Comparison of ENCODE assay signal across 9 cellular contexts in genomic region chr11:119335655-119336543, GRCh38. TPM values are rescaled to one million over a fixed set of nuclear protein-coding genes. Genes with fewer than 3 reads are reported as not detected.
A peak's percentile ranks its signal among the peaks of the same experiment; 100 is the strongest.
DNase-seq lines count a peak whose midpoint lies in the region; ATAC-seq, FAIRE-seq and TF ChIP-seq lines count a peak whose summit lies in the region.
"Had no signal": no experiment of that assay in that cellular context is flagged by ENCODE, and none has a peak within 500 bp of the region (broad histone marks: within the 10 kb centered on the region; RNA-seq: fewer than 3 reads in every experiment).

No MANE protein-coding gene starts in this region.

- H2AK5ac ChIP-seq in mesendoderm (ENCODE audit: low read length): no peak overlapping the region

- peak overlapping the region; percentile 100 for H3K56ac ChIP-seq in mesendoderm (ENCODE audit: low read length)

- CTCF ChIA-PET in K562 (lab: Yijun Ruan, JAX; ENCODE audit: low intra/inter-chr PET ratio): interaction anchor here (0.6 kb wide), 1 partner anchor 343 kb away, joined by 3 read pairs; no protein-coding TSS in a partner anchor

- H2BK5ac ChIP-seq in mesendoderm (ENCODE audit: low read length): no peak overlapping the region

- peak overlapping the region; percentile 97 for H3K27ac Mint-ChIP-seq in HFFc6

- FAIRE-seq in K562 (lab: Jason Lieb, UNC): no peak

- H2AFZ ChIP-seq in ACC112 (ENCODE audit: low read length, unreplicated experiment): no peak overlapping the region
- no peak overlapping the region for H2AFZ ChIP-seq in K562 (ENCODE audit: low read depth, low read length)

- H4K5ac ChIP-seq in mesendoderm (ENCODE audit: low read length): no peak overlapping the region

- peaks cover 4% of the 10 kb centered on the region for H3K27me3 ChIP-seq in ACC112 (ENCODE audit: insufficient read depth, low read length)
- no peaks in the 10 kb centered on the region for H3K27me3 ChIP-seq in K562 (ENCODE audit: control insufficient read depth in 2 of 2, insufficient read depth in 2 of 2, low read length in 2 of 2)
- peaks cover 6% of the 10 kb centered on the region for H3K27me3 ChIP-seq in mesendoderm (ENCODE audit: insufficient read depth, low read length, poor library complexity)

- peaks cover 57% of the 10 kb centered on the region for H3K4me1 Mint-ChIP-seq in HFFc6 (ENCODE audit: low read depth)

- H3K4me1 ChIP-seq in ACC112 (ENCODE audit: control insufficient read depth, insufficient read depth, low read length, unreplicated experiment) (peaks cover 33% of the 10 kb centered on the region), K562 (replicated peaks in 1 of 2; ENCODE audit: control insufficient read depth in 2 of 2, insufficient read depth in 2 of 2, low read length in 2 of 2) (peaks cover 23 to 58% of the 10 kb centered on the region in 2 experiments; a peak in 4 of 5 replicates), mesendoderm (ENCODE audit: control insufficient read depth, low read depth, low read length) (peaks cover 14% of the 10 kb centered on the region)

- no TSS peak for BruUV-seq in K562 (replicated peaks; lab: Mats Ljungman, UMichigan)

- no peak for TF ChIP-seq EP300 in K562 (IDR thresholded peaks at IDR 0.05; ENCODE audit: low read length)

- H3K36me3 Mint-ChIP-seq in HFFc6 (ENCODE audit: low read depth): peaks cover 21% of the 10 kb centered on the region; the same call in 1 of the 2 replicates

- H4K8ac ChIP-seq in mesendoderm (ENCODE audit: low read depth, low read length): no peak overlapping the region

- no peak for TF ChIP-seq RAD21 in K562 (CRISPR knock-in tag; conservative IDR thresholded peaks at IDR 0.05 in 1 of 2, IDR thresholded peaks at IDR 0.05 in 1 of 2)

- ATAC-seq in K562 (no peak), GM18505 (IDR thresholded peaks at IDR 0.05; ENCODE audit: unreplicated experiment) (no peak), HG03025 (IDR thresholded peaks at IDR 0.05; ENCODE audit: low FRiP score, unreplicated experiment) (no peak), GM21528 (IDR thresholded peaks at IDR 0.05; ENCODE audit: low FRiP score, unreplicated experiment) (no peak), GM19463 (IDR thresholded peaks at IDR 0.05; ENCODE audit: unreplicated experiment) (no peak)

- no peaks in the 10 kb centered on the region for H3K36me3 ChIP-seq in ACC112 (ENCODE audit: insufficient read depth, low read length)
- peaks cover 17% of the 10 kb centered on the region; the same call in 1 of the 3 replicates for H3K36me3 ChIP-seq in K562 (ENCODE audit: control insufficient read depth, insufficient read depth, low read length)
- H3K36me3 ChIP-seq in mesendoderm (ENCODE audit: control insufficient read depth, insufficient read depth, low read length): no peaks in the 10 kb centered on the region

- peaks cover 2% of the 10 kb centered on the region for H3K27me3 Mint-ChIP-seq in HFFc6 (ENCODE audit: insufficient read depth)

- POLR2A ChIA-PET in K562 (lab: Yijun Ruan, JAX): interaction anchor here (0.6 kb wide), 2 partner anchors 130 to 356 kb away, joined by 4 read pairs; partner anchors contain the start of gene CBL

- H3K27ac ChIP-seq in ACC112 (ENCODE audit: low read depth, low read length) (no peak overlapping the region), K562 (ENCODE audit: extremely low read depth, low read depth, low read length) (no peak overlapping the region; the same call in 2 of the 3 replicates), mesendoderm (ENCODE audit: low read depth, low read length) (no peak overlapping the region)

- 88% methylated on average over 25 of the region's 30 CpGs for WGBS in K562 (ENCODE audit: insufficient coverage, low coverage, missing lambda C conversion rate)
- WGBS in mesendoderm (ENCODE audit: extremely low coverage, insufficient coverage, low lambda C conversion rate): no CpG with 5 or more reads among the region's 30 CpGs

- peak overlapping the region; percentile 88 to 97 for H3K9ac ChIP-seq in K562 (ENCODE audit: insufficient read depth in 1 of 2, low read depth in 2 of 2, low read length in 2 of 2)
- H3K9ac ChIP-seq in mesendoderm (ENCODE audit: low read length): peak overlapping the region; percentile 100

- in situ Hi-C loops in K562 (cut with MboI): no loop called here

- H3K4me3 Mint-ChIP-seq in HFFc6: peak overlapping the region; percentile 97

- peaks cover 16% of the 10 kb centered on the region for H3K79me1 ChIP-seq in mesendoderm (ENCODE audit: low read length)

- H3K18ac ChIP-seq in mesendoderm (ENCODE audit: low read length): no peak overlapping the region

- TF ChIP-seq CTCF in HFFc6 (IDR thresholded peaks at IDR 0.05): no peak
- no peak for TF ChIP-seq CTCF in K562 (IDR thresholded peaks at IDR 0.05 in 2 of 3, conservative IDR thresholded peaks at IDR 0.05 in 1 of 3; ENCODE audit: insufficient read depth in 2 of 3, low read depth in 1 of 3, low read length in 3 of 3)

- no peaks in the 10 kb centered on the region for H4K20me1 ChIP-seq in K562 (replicated peaks; ENCODE audit: control insufficient read depth, insufficient read depth, low read length)

- H3K9me1 ChIP-seq in K562 (ENCODE audit: control insufficient read depth, insufficient read depth, low read length): no peaks in the 10 kb centered on the region

- intact Hi-C loops in K562 (cut with micrococcal nuclease): loop anchor here (5.0 kb wide), 1 partner anchor 36 kb away; no protein-coding TSS in a partner anchor

- no peaks in the 10 kb centered on the region for H3K9me3 ChIP-seq in K562 (replicated peaks; ENCODE audit: control insufficient read depth, insufficient read depth, low read depth, low read length)

- H3K79me2 ChIP-seq in ACC112 (ENCODE audit: control insufficient read depth, insufficient read depth, low read length, unreplicated experiment) (peaks cover 18% of the 10 kb centered on the region), K562 (ENCODE audit: control insufficient read depth, insufficient read depth, low read length) (peaks cover 30% of the 10 kb centered on the region), mesendoderm (ENCODE audit: control insufficient read depth, insufficient read depth, low read length) (peaks cover 20% of the 10 kb centered on the region)

- no peak overlapping the region for H3K23ac ChIP-seq in mesendoderm (ENCODE audit: low read length)

- no peak overlapping the region for H2BK120ac ChIP-seq in mesendoderm (ENCODE audit: low read depth, low read length)

- H2BK15ac ChIP-seq in mesendoderm (replicated peaks; ENCODE audit: low read depth): no peak overlapping the region

- DNase-seq in HFFc6 (no peak), K562 (ENCODE audit: extremely low read depth in 1 of 4, low spot score in 3 of 4) (no peak), mesendoderm (no peak)
- DNase-seq: GDM1 had no signal

- no peak for TF ChIP-seq POLR2A in K562 (conservative IDR thresholded peaks at IDR 0.05)
- no peak for TF ChIP-seq POLR2A in GM18505 (IDR thresholded peaks at IDR 0.05; ENCODE audit: borderline replicate concordance, extremely low read depth, insufficient read depth, insufficient read length)

- H3K4me2 ChIP-seq in K562 (ENCODE audit: insufficient read depth, low read length) (peak overlapping the region; percentile 95), mesendoderm (ENCODE audit: low read length) (peak overlapping the region; percentile 86)

- no peaks in the 10 kb centered on the region for H3K9me3 Mint-ChIP-seq in HFFc6

- peak overlapping the region; percentile 90 for H3K4me3 ChIP-seq in ACC112 (ENCODE audit: low read depth, low read length)
- H3K4me3 ChIP-seq in K562: peak overlapping the region; percentile 61
- H3K4me3 ChIP-seq in mesendoderm (ENCODE audit: low read length): no peak overlapping the region

- H3K4ac ChIP-seq in mesendoderm (ENCODE audit: low read depth, low read length): no peak overlapping the region

RNA-seq across cellular contexts. Expression of gene RNF26, which starts 1.6 kb away (rescaled TPM):
- total RNA-seq in HFFc6 (2021; fragmentation: NEBNext Ultra II Directional; extraction: Animal tissue kit (Norgen Biotek cat#: 25700)): 10 to 100 TPM; 48.6 to 63.5 (median 52.7) TPM
- 18.1 and 52.5 TPM in 2 replicates for total RNA-seq in K562 (2011; cell fraction: chromatin; rRNA removed; ENCODE audit: low replicate concordance)
- total RNA-seq in K562 (2011; cell fraction: nucleolus; rRNA removed): 71.2 and 72.0 TPM in 2 replicates
- 65.0 and 76.6 TPM in 2 replicates for total RNA-seq in K562 (2011; cell fraction: nucleoplasm; rRNA removed)
- 7.3 and 10.0 TPM in 2 replicates for total RNA-seq in K562 (2014; rRNA removed)
- 8.7 and 9.3 TPM in 2 replicates for total RNA-seq in K562 (2014; rRNA removed; fragmentation: Illumina TruSeq; extraction: Trizol)
- 12.7 and 13.9 TPM in 2 replicates for total RNA-seq in K562 (2015; rRNA removed; fragmentation: Illumina TruSeq; extraction: Trizol)
- 50.0 and 53.6 TPM in 2 replicates for total RNA-seq in K562 (2021)
- 16.3 and 27.7 TPM in 2 replicates for polyA plus RNA-seq in K562 (2011; rRNA removed)
- polyA plus RNA-seq in K562 (2011; cell fraction: cytosol; rRNA removed): 48.6 and 60.9 TPM in 2 replicates
- polyA plus RNA-seq in K562 (2011; cell fraction: nucleus; rRNA removed): 20.0 and 26.8 TPM in 2 replicates
- polyA plus RNA-seq in K562 (2012): 40.1 and 40.8 TPM in 2 replicates
- polyA plus RNA-seq in K562 (2014; fragmentation: Illumina TruSeq; extraction: Trizol): 39.5 and 48.8 TPM in 2 replicates
- polyA plus RNA-seq in K562 (2014; fragmentation: Nextera tagmentation; extraction: Ambion mirVana): 1 to 10 TPM; 5.3 to 8.4 TPM
- polyA plus RNA-seq in K562 (2014; rRNA removed): 25.9 and 26.7 TPM in 2 replicates
- 24.3 and 29.3 TPM in 2 replicates for polyA minus RNA-seq in K562 (2011; rRNA and poly(A)+ RNA removed)
- polyA minus RNA-seq in K562 (2011; cell fraction: cytosol; rRNA and poly(A)+ RNA removed): 44.8 and 51.4 TPM in 2 replicates
- 19.1 and 29.9 TPM in 2 replicates for polyA minus RNA-seq in K562 (2011; cell fraction: nucleus; rRNA and poly(A)+ RNA removed)
- 59.6 TPM for polyA plus RNA-seq in mesendoderm (2013, experiment 1 of 2)
- 61.0 TPM for polyA plus RNA-seq in mesendoderm (2013, experiment 2 of 2)

RNA-seq across cellular contexts. Expression of gene C1QTNF5, which starts 4.8 kb away (rescaled TPM):
- 10 to 100 TPM in 5 of 6 experiments, 1 to 10 TPM in 1; 8.2 to 16.1 (median 15.1) TPM for total RNA-seq in HFFc6 (2021; fragmentation: NEBNext Ultra II Directional; extraction: Animal tissue kit (Norgen Biotek cat#: 25700))
- total RNA-seq in K562 (2011; cell fraction: chromatin; rRNA removed; ENCODE audit: low replicate concordance): 0.95 TPM in 1 of 2 replicates, not detected in the other
- 1.1 and 1.2 TPM in 2 replicates for total RNA-seq in K562 (2011; cell fraction: nucleolus; rRNA removed)
- 0.88 TPM in 1 of 2 replicates, not detected in the other for total RNA-seq in K562 (2011; cell fraction: nucleoplasm; rRNA removed)
- total RNA-seq in K562 (2014; rRNA removed): 0.18 and 0.82 TPM in 2 replicates
- 0.13 and 0.18 TPM in 2 replicates for total RNA-seq in K562 (2014; rRNA removed; fragmentation: Illumina TruSeq; extraction: Trizol)
- 0.22 TPM in 1 of 2 replicates, not detected in the other for total RNA-seq in K562 (2015; rRNA removed; fragmentation: Illumina TruSeq; extraction: Trizol)
- total RNA-seq in K562 (2021): 0.47 and 0.65 TPM in 2 replicates
- polyA plus RNA-seq in K562 (2011; rRNA removed): 0.35 and 0.41 TPM in 2 replicates
- 0.46 and 1.2 TPM in 2 replicates for polyA plus RNA-seq in K562 (2011; cell fraction: cytosol; rRNA removed)
- 1.4 and 1.5 TPM in 2 replicates for polyA plus RNA-seq in K562 (2011; cell fraction: nucleus; rRNA removed)
- polyA plus RNA-seq in K562 (2012): 0.35 and 0.79 TPM in 2 replicates
- 0.19 and 0.25 TPM in 2 replicates for polyA plus RNA-seq in K562 (2014; fragmentation: Illumina TruSeq; extraction: Trizol)
- polyA plus RNA-seq in K562 (2014; fragmentation: Nextera tagmentation; extraction: Ambion mirVana): under 1 TPM in 1 of 2 experiments, not detected in 1; 0.07 TPM
- polyA plus RNA-seq in K562 (2014; rRNA removed): 0.45 and 0.76 TPM in 2 replicates
- 0.12 TPM in 1 of 2 replicates, not detected in the other for polyA minus RNA-seq in K562 (2011; rRNA and poly(A)+ RNA removed)
- polyA minus RNA-seq in K562 (2011; cell fraction: cytosol; rRNA and poly(A)+ RNA removed): not detected in 2 replicates
- polyA minus RNA-seq in K562 (2011; cell fraction: nucleus; rRNA and poly(A)+ RNA removed): 0.44 and 0.54 TPM in 2 replicates
- polyA plus RNA-seq in mesendoderm (2013, experiment 1 of 2): 0.35 TPM
- polyA plus RNA-seq in mesendoderm (2013, experiment 2 of 2): 0.32 TPM

RNA-seq across cellular contexts. Expression of gene MFRP, which starts 10.6 kb away (rescaled TPM):
- total RNA-seq in HFFc6 (2021; fragmentation: NEBNext Ultra II Directional; extraction: Animal tissue kit (Norgen Biotek cat#: 25700)): not detected
- total RNA-seq in K562 (2011; cell fraction: chromatin; rRNA removed; ENCODE audit: low replicate concordance): not detected in 2 replicates
- not detected in 2 replicates for total RNA-seq in K562 (2011; cell fraction: nucleolus; rRNA removed)
- not detected in 2 replicates for total RNA-seq in K562 (2011; cell fraction: nucleoplasm; rRNA removed)
- total RNA-seq in K562 (2014; rRNA removed): not detected in 2 replicates
- not detected in 2 replicates for total RNA-seq in K562 (2014; rRNA removed; fragmentation: Illumina TruSeq; extraction: Trizol)
- total RNA-seq in K562 (2015; rRNA removed; fragmentation: Illumina TruSeq; extraction: Trizol): not detected in 2 replicates
- total RNA-seq in K562 (2021): not detected in 2 replicates
- polyA plus RNA-seq in K562 (2011; rRNA removed): not detected in 2 replicates
- not detected in 2 replicates for polyA plus RNA-seq in K562 (2011; cell fraction: cytosol; rRNA removed)
- polyA plus RNA-seq in K562 (2011; cell fraction: nucleus; rRNA removed): not detected in 2 replicates
- not detected in 2 replicates for polyA plus RNA-seq in K562 (2012)
- not detected in 2 replicates for polyA plus RNA-seq in K562 (2014; fragmentation: Illumina TruSeq; extraction: Trizol)
- polyA plus RNA-seq in K562 (2014; fragmentation: Nextera tagmentation; extraction: Ambion mirVana): not detected
- polyA plus RNA-seq in K562 (2014; rRNA removed): not detected in 2 replicates
- not detected in 2 replicates for polyA minus RNA-seq in K562 (2011; rRNA and poly(A)+ RNA removed)
- not detected in 2 replicates for polyA minus RNA-seq in K562 (2011; cell fraction: cytosol; rRNA and poly(A)+ RNA removed)
- polyA minus RNA-seq in K562 (2011; cell fraction: nucleus; rRNA and poly(A)+ RNA removed): not detected in 2 replicates
- not detected for polyA plus RNA-seq in mesendoderm (2013, experiment 1 of 2)
- polyA plus RNA-seq in mesendoderm (2013, experiment 2 of 2): not detected

RNA-seq across cellular contexts. Expression of gene MCAM, which starts 19.0 kb away (rescaled TPM):
- 1 to 10 TPM; 1.8 to 7.7 (median 6.9) TPM for total RNA-seq in HFFc6 (2021; fragmentation: NEBNext Ultra II Directional; extraction: Animal tissue kit (Norgen Biotek cat#: 25700))
- 64.2 and 225 TPM in 2 replicates for total RNA-seq in K562 (2011; cell fraction: chromatin; rRNA removed; ENCODE audit: low replicate concordance)
- total RNA-seq in K562 (2011; cell fraction: nucleolus; rRNA removed): 163 and 199 TPM in 2 replicates
- total RNA-seq in K562 (2011; cell fraction: nucleoplasm; rRNA removed): 109 and 119 TPM in 2 replicates
- 79.0 and 79.5 TPM in 2 replicates for total RNA-seq in K562 (2014; rRNA removed)
- 33.1 and 35.6 TPM in 2 replicates for total RNA-seq in K562 (2014; rRNA removed; fragmentation: Illumina TruSeq; extraction: Trizol)
- total RNA-seq in K562 (2015; rRNA removed; fragmentation: Illumina TruSeq; extraction: Trizol): 25.8 and 27.1 TPM in 2 replicates
- 69.1 and 87.0 TPM in 2 replicates for total RNA-seq in K562 (2021)
- polyA plus RNA-seq in K562 (2011; rRNA removed): 38.0 and 53.6 TPM in 2 replicates
- polyA plus RNA-seq in K562 (2011; cell fraction: cytosol; rRNA removed): 86.7 and 421 TPM in 2 replicates
- 37.8 and 96.0 TPM in 2 replicates for polyA plus RNA-seq in K562 (2011; cell fraction: nucleus; rRNA removed)
- 36.5 and 57.4 TPM in 2 replicates for polyA plus RNA-seq in K562 (2012)
- 68.2 and 101 TPM in 2 replicates for polyA plus RNA-seq in K562 (2014; fragmentation: Illumina TruSeq; extraction: Trizol)
- polyA plus RNA-seq in K562 (2014; fragmentation: Nextera tagmentation; extraction: Ambion mirVana): 10 to 100 TPM; 14.7 to 15.6 TPM
- polyA plus RNA-seq in K562 (2014; rRNA removed): 57.5 and 118 TPM in 2 replicates
- 17.7 and 42.5 TPM in 2 replicates for polyA minus RNA-seq in K562 (2011; rRNA and poly(A)+ RNA removed)
- 43.6 and 63.5 TPM in 2 replicates for polyA minus RNA-seq in K562 (2011; cell fraction: cytosol; rRNA and poly(A)+ RNA removed)
- 33.2 and 52.1 TPM in 2 replicates for polyA minus RNA-seq in K562 (2011; cell fraction: nucleus; rRNA and poly(A)+ RNA removed)
- polyA plus RNA-seq in mesendoderm (2013, experiment 1 of 2): 35.7 TPM
- polyA plus RNA-seq in mesendoderm (2013, experiment 2 of 2): 36.5 TPM

RNA-seq across cellular contexts. Expression of gene USP2, which starts 45.6 kb away (rescaled TPM):
- total RNA-seq in HFFc6 (2021; fragmentation: NEBNext Ultra II Directional; extraction: Animal tissue kit (Norgen Biotek cat#: 25700)): under 1 TPM; 0.32 to 0.71 (median 0.49) TPM
- total RNA-seq in K562 (2011; cell fraction: chromatin; rRNA removed; ENCODE audit: low replicate concordance): 6.9 and 13.7 TPM in 2 replicates
- 8.2 and 9.0 TPM in 2 replicates for total RNA-seq in K562 (2011; cell fraction: nucleolus; rRNA removed)
- 6.3 and 7.4 TPM in 2 replicates for total RNA-seq in K562 (2011; cell fraction: nucleoplasm; rRNA removed)
- total RNA-seq in K562 (2014; rRNA removed): 3.9 and 5.8 TPM in 2 replicates
- 3.6 TPM in 2 replicates for total RNA-seq in K562 (2014; rRNA removed; fragmentation: Illumina TruSeq; extraction: Trizol)
- total RNA-seq in K562 (2015; rRNA removed; fragmentation: Illumina TruSeq; extraction: Trizol): 2.8 and 3.6 TPM in 2 replicates
- 16.9 TPM in 2 replicates for total RNA-seq in K562 (2021)
- 3.6 and 5.0 TPM in 2 replicates for polyA plus RNA-seq in K562 (2011; rRNA removed)
- 4.5 and 4.7 TPM in 2 replicates for polyA plus RNA-seq in K562 (2011; cell fraction: cytosol; rRNA removed)
- 4.6 and 6.3 TPM in 2 replicates for polyA plus RNA-seq in K562 (2011; cell fraction: nucleus; rRNA removed)
- polyA plus RNA-seq in K562 (2012): 6.9 and 8.6 TPM in 2 replicates
- 12.8 and 13.9 TPM in 2 replicates for polyA plus RNA-seq in K562 (2014; fragmentation: Illumina TruSeq; extraction: Trizol)
- polyA plus RNA-seq in K562 (2014; fragmentation: Nextera tagmentation; extraction: Ambion mirVana): 1 to 10 TPM; 3.4 to 5.8 TPM
- polyA plus RNA-seq in K562 (2014; rRNA removed): 4.0 and 9.5 TPM in 2 replicates
- 4.0 and 6.0 TPM in 2 replicates for polyA minus RNA-seq in K562 (2011; rRNA and poly(A)+ RNA removed)
- 7.5 and 9.8 TPM in 2 replicates for polyA minus RNA-seq in K562 (2011; cell fraction: cytosol; rRNA and poly(A)+ RNA removed)
- 4.6 and 4.7 TPM in 2 replicates for polyA minus RNA-seq in K562 (2011; cell fraction: nucleus; rRNA and poly(A)+ RNA removed)
- 6.2 TPM for polyA plus RNA-seq in mesendoderm (2013, experiment 1 of 2)
- 5.9 TPM for polyA plus RNA-seq in mesendoderm (2013, experiment 2 of 2)

Comparison
In these comparisons a context has a peak if more than half of its experiments do, and no peak if none do; other contexts are left out.
1. RNA of gene C1QTNF5, which starts 4.8 kb away (total RNA-seq): 8.2 to 16.1 TPM in HFFc6; 0.13 to 1.2 TPM in K562; every median in the first group is over 4 times any median in the second.